ENCODE assay signal across 8 cellular contexts in the genomic region with DNA sequence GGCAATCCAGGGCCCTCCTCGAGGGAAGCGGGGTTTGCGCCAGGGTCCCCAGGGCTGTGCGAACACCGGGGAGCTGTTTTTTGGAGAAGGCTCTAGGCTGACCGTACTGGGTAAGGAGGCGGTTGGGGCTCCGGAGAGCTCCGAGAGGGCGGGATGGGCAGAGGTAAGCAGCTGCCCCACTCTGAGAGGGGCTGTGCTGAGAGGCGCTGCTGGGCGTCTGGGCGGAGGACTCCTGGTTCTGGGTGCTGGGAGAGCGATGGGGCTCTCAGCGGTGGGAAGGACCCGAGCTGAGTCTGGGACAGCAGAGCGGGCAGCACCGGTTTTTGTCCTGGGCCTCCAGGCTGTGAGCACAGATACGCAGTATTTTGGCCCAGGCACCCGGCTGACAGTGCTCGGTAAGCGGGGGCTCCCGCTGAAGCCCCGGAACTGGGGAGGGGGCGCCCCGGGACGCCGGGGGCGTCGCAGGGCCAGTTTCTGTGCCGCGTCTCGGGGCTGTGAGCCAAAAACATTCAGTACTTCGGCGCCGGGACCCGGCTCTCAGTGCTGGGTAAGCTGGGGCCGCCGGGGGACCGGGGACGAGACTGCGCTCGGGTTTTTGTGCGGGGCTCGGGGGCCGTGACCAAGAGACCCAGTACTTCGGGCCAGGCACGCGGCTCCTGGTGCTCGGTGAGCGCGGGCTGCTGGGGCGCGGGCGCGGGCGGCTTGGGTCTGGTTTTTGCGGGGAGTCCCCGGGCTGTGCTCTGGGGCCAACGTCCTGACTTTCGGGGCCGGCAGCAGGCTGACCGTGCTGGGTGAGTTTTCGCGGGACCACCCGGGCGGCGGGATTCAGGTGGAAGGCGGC. TPM values are rescaled to one million over a fixed set of nuclear protein-coding genes. Genes with fewer than 3 reads are reported as not detected.
A peak's percentile ranks its signal among the peaks of the same experiment; 100 is the strongest.
DNase-seq lines count a peak whose midpoint lies in the region; ATAC-seq, FAIRE-seq and TF ChIP-seq lines count a peak whose summit lies in the region.
"Had no signal": no experiment of that assay in that cellular context is flagged by ENCODE, and none has a peak within 500 bp of the region (broad histone marks: within the 10 kb centered on the region; RNA-seq: fewer than 3 reads in every experiment).

No MANE protein-coding gene starts in this region.

- ATAC-seq in GM19043 (IDR thresholded peaks at IDR 0.05; ENCODE audit: low read depth, unreplicated experiment) (peak; percentile 29), HG02973 (IDR thresholded peaks at IDR 0.05; ENCODE audit: unreplicated experiment) (peak; percentile 34), HG03565 (IDR thresholded peaks at IDR 0.05; ENCODE audit: unreplicated experiment) (no peak)

- no peak for TF ChIP-seq CTCF in kidney (IDR thresholded peaks at IDR 0.05; ENCODE audit: borderline replicate concordance, extremely low read depth, insufficient read depth)
- no peak for TF ChIP-seq CTCF in tibial artery (IDR thresholded peaks at IDR 0.05)

- H3K27ac Mint-ChIP-seq in activated naive CD4-positive, alpha-beta T cell treated with anti-CD3 and anti-CD28 coated beads, Interleukin-2, amount 50 U/mL, for 24 hours = peak overlapping the region; percentile 99

- H3K36me3 ChIP-seq in kidney (ENCODE audit: control insufficient read depth in 1 of 2, insufficient read depth in 2 of 2, low read length in 2 of 2) (no peaks in the 10 kb centered on the region), tibial artery (no peaks in the 10 kb centered on the region)

- H3K4me1 ChIP-seq in kidney (ENCODE audit: control insufficient read depth in 1 of 2, insufficient read depth in 1 of 2, low read depth in 1 of 2, low read length in 2 of 2) (peaks cover 0 to 6% of the 10 kb centered on the region in 2 donors), tibial artery (peaks cover 0 to 21% (median 18%) of the 10 kb centered on the region in 4 donors)

- H3K4me1 Mint-ChIP-seq in activated naive CD4-positive, alpha-beta T cell treated with anti-CD3 and anti-CD28 coated beads, Interleukin-2, amount 50 U/mL, for 24 hours = peaks cover 56% of the 10 kb centered on the region

- H3K4me3 Mint-ChIP-seq in activated naive CD4-positive, alpha-beta T cell treated with anti-CD3 and anti-CD28 coated beads, Interleukin-2, amount 50 U/mL, for 24 hours = peak overlapping the region; percentile 98

- peaks cover 51% of the 10 kb centered on the region for H3K36me3 Mint-ChIP-seq in activated naive CD4-positive, alpha-beta T cell treated with anti-CD3 and anti-CD28 coated beads, Interleukin-2, amount 50 U/mL, for 24 hours

- no peak overlapping the region for H3K9ac ChIP-seq in kidney (ENCODE audit: low read length in 2 of 2)

- no peaks in the 10 kb centered on the region for H3K27me3 Mint-ChIP-seq in activated naive CD4-positive, alpha-beta T cell treated with anti-CD3 and anti-CD28 coated beads, Interleukin-2, amount 50 U/mL, for 24 hours

- FAIRE-seq in kidney (lab: Jason Lieb, UNC) = no peak

- intact Hi-C loops in kidney (cut with DNase I) (no loop called here), tibial artery (cut with DNase I; ENCODE audit: low total_unique reads) (no loop called here)

- peaks cover 0 to 56% of the 10 kb centered on the region in 2 donors for H3K27me3 ChIP-seq in tibial artery

- peak overlapping the region in 1 of 2 donors; percentile 21 for H3K4me3 ChIP-seq in kidney (ENCODE audit: low read length in 2 of 2)
- peak overlapping the region; percentile 27 to 45 for H3K4me3 ChIP-seq in tibial artery

- peak; percentile 80 for DNase-seq in kidney
- no peak for DNase-seq in tibial artery
- DNase-seq in NCI-H526 treated with DMSO at 0.1 percent for 48 hours (lab: John Stamatoyannopoulos, UW) = no peak

- no peak overlapping the region for H3K27ac ChIP-seq in kidney (ENCODE audit: low read depth in 2 of 2, low read length in 2 of 2)
- no peak overlapping the region for H3K27ac ChIP-seq in tibial artery

- no peaks in the 10 kb centered on the region for H3K9me3 Mint-ChIP-seq in activated naive CD4-positive, alpha-beta T cell treated with anti-CD3 and anti-CD28 coated beads, Interleukin-2, amount 50 U/mL, for 24 hours

- no peaks in the 10 kb centered on the region for H3K9me3 ChIP-seq in kidney (ENCODE audit: control insufficient read depth in 1 of 2, low read length in 2 of 2)
- no peaks in the 10 kb centered on the region for H3K9me3 ChIP-seq in tibial artery

RNA-seq across cellular contexts. Expression of gene PRSS2, which starts 26.0 kb away (rescaled TPM):
- not detected for total RNA-seq in kidney
- not detected for polyA plus RNA-seq in kidney (ENCODE audit: insufficient read depth, low read depth, low replicate concordance)
- total RNA-seq: T-helper 2 cell treated with Interferon-gamma antibody and Interleukin-4, amounts not matched to agents 100 ng/mL and 5 ng/mL, for 36 hours had no signal

RNA-seq across cellular contexts. Expression of gene PRSS1, which starts 47.4 kb away (rescaled TPM):
- not detected for total RNA-seq in kidney
- not detected for polyA plus RNA-seq in kidney (ENCODE audit: insufficient read depth, low read depth, low replicate concordance)
- total RNA-seq: T-helper 2 cell treated with Interferon-gamma antibody and Interleukin-4, amounts not matched to agents 100 ng/mL and 5 ng/mL, for 36 hours had no signal

RNA-seq across cellular contexts. Expression of gene EPHB6, which starts 58.2 kb away (rescaled TPM):
- total RNA-seq in kidney = 17.4 TPM
- 10.4 TPM for polyA plus RNA-seq in kidney (ENCODE audit: insufficient read depth, low read depth, low replicate concordance)
